In the genomic region with DNA sequence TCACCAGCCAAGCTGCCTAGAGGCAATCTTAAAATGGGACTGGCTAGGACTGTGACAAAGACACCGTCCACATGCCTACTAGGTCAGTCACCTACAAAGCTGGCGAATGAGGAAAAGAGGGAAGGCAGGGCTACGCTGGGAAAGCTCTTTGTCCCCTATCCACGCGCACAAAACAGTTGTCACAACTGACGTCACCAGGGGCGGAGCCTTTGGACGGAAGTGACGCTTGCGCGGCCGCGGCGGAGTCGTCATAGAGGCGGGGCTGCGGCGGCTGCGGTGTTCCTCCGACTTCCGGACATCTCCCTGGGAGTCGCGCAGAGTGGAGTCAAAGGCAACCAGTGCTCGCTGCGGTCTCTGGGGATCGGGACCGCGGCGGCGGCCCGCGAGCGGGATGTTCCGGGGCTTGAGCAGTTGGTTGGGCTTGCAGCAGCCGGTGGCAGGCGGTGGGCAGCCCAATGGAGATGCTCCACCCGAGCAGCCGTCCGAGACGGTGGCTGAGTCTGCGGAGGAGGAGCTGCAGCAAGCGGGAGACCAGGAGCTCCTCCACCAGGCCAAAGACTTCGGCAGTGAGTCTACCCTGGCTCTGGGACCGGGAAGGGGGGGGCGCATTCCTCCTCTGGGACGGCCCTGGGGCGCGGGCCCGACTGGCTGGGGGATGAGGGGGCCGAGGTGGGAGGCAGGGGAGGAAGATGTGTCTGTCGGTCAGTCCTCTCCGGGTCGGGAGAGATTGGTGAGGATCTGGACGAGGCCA, we compare ENCODE assay signal across 1 cellular context.
TF ChIP-seq lines count a peak whose summit lies in the region.

A gene with protein sequence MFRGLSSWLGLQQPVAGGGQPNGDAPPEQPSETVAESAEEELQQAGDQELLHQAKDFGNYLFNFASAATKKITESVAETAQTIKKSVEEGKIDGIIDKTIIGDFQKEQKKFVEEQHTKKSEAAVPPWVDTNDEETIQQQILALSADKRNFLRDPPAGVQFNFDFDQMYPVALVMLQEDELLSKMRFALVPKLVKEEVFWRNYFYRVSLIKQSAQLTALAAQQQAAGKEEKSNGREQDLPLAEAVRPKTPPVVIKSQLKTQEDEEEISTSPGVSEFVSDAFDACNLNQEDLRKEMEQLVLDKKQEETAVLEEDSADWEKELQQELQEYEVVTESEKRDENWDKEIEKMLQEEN (plus strand): TSS at position 279 of the 751 bp plus-strand sequence. CDS start 113 bp downstream, at position 392.

TF ChIP-seq in HEK293, 187 proteins besides CTCF, POLR2A, EP300 and RAD21 (continued from another document and continues in another):
- TF ChIP-seq, protein P1, sequence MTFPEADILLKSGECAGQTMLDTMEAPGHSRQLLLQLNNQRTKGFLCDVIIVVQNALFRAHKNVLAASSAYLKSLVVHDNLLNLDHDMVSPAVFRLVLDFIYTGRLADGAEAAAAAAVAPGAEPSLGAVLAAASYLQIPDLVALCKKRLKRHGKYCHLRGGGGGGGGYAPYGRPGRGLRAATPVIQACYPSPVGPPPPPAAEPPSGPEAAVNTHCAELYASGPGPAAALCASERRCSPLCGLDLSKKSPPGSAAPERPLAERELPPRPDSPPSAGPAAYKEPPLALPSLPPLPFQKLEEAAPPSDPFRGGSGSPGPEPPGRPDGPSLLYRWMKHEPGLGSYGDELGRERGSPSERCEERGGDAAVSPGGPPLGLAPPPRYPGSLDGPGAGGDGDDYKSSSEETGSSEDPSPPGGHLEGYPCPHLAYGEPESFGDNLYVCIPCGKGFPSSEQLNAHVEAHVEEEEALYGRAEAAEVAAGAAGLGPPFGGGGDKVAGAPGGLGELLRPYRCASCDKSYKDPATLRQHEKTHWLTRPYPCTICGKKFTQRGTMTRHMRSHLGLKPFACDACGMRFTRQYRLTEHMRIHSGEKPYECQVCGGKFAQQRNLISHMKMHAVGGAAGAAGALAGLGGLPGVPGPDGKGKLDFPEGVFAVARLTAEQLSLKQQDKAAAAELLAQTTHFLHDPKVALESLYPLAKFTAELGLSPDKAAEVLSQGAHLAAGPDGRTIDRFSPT (tag by site-specific recombination; IDR thresholded peaks at IDR 0.05) = 0 out of 2 replicates have a peak, but pooled peaks have one; percentile 24
- no peak for TF ChIP-seq HOXA7 (CRISPR knock-in tag; IDR thresholded peaks at IDR 0.05; ENCODE audit: borderline replicate concordance)
- TF ChIP-seq, protein P2, sequence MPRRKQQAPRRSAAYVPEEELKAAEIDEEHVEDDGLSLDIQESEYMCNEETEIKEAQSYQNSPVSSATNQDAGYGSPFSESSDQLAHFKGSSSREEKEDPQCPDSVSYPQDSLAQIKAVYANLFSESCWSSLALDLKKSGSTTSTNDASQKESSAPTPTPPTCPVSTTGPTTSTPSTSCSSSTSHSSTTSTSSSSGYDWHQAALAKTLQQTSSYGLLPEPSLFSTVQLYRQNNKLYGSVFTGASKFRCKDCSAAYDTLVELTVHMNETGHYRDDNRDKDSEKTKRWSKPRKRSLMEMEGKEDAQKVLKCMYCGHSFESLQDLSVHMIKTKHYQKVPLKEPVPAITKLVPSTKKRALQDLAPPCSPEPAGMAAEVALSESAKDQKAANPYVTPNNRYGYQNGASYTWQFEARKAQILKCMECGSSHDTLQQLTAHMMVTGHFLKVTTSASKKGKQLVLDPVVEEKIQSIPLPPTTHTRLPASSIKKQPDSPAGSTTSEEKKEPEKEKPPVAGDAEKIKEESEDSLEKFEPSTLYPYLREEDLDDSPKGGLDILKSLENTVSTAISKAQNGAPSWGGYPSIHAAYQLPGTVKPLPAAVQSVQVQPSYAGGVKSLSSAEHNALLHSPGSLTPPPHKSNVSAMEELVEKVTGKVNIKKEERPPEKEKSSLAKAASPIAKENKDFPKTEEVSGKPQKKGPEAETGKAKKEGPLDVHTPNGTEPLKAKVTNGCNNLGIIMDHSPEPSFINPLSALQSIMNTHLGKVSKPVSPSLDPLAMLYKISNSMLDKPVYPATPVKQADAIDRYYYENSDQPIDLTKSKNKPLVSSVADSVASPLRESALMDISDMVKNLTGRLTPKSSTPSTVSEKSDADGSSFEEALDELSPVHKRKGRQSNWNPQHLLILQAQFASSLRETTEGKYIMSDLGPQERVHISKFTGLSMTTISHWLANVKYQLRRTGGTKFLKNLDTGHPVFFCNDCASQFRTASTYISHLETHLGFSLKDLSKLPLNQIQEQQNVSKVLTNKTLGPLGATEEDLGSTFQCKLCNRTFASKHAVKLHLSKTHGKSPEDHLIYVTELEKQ (tag by site-specific recombination; IDR thresholded peaks at IDR 0.05; ENCODE audit: borderline replicate concordance) = no peak
- no peak for TF ChIP-seq ZNF558 (tag by site-specific recombination; IDR thresholded peaks at IDR 0.05)
- TF ChIP-seq, protein P3, sequence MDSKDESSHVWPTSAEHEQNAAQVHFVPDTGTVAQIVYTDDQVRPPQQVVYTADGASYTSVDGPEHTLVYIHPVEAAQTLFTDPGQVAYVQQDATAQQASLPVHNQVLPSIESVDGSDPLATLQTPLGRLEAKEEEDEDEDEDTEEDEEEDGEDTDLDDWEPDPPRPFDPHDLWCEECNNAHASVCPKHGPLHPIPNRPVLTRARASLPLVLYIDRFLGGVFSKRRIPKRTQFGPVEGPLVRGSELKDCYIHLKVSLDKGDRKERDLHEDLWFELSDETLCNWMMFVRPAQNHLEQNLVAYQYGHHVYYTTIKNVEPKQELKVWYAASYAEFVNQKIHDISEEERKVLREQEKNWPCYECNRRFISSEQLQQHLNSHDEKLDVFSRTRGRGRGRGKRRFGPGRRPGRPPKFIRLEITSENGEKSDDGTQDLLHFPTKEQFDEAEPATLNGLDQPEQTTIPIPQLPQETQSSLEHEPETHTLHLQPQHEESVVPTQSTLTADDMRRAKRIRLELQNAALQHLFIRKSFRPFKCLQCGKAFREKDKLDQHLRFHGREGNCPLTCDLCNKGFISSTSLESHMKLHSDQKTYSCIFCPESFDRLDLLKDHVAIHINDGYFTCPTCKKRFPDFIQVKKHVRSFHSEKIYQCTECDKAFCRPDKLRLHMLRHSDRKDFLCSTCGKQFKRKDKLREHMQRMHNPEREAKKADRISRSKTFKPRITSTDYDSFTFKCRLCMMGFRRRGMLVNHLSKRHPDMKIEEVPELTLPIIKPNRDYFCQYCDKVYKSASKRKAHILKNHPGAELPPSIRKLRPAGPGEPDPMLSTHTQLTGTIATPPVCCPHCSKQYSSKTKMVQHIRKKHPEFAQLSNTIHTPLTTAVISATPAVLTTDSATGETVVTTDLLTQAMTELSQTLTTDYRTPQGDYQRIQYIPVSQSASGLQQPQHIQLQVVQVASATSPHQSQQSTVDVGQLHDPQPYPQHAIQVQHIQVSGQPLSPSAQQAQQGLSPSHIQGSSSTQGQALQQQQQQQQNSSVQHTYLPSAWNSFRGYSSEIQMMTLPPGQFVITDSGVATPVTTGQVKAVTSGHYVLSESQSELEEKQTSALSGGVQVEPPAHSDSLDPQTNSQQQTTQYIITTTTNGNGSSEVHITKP (tag by site-specific recombination; IDR thresholded peaks at IDR 0.05) = peak; percentile 84
- peak; percentile 35; the same call in 1 of the 2 replicates for TF ChIP-seq ZBTB20 (tag by site-specific recombination; IDR thresholded peaks at IDR 0.05)
- TF ChIP-seq KLF16 (tag by site-specific recombination; IDR thresholded peaks at IDR 0.05) = 0 out of 2 replicates have a peak, but pooled peaks have one; percentile 26
- TF ChIP-seq KLF8 (tag by site-specific recombination; IDR thresholded peaks at IDR 0.05) = peak; percentile 69
- TF ChIP-seq ZNF610 (tag by site-specific recombination; IDR thresholded peaks at IDR 0.05; ENCODE audit: borderline replicate concordance) = peak; percentile 63; the same call in 1 of the 2 replicates
- no peak for TF ChIP-seq ZNF623 (tag by site-specific recombination; IDR thresholded peaks at IDR 0.05)
- peak; percentile 72; the same call in 1 of the 2 replicates for TF ChIP-seq ZNF394 (tag by site-specific recombination; IDR thresholded peaks at IDR 0.05; ENCODE audit: borderline replicate concordance)
- TF ChIP-seq ZNF660 (tag by site-specific recombination; IDR thresholded peaks at IDR 0.05) = 0 out of 2 replicates have a peak, but pooled peaks have one; percentile 16
- TF ChIP-seq, protein P4, sequence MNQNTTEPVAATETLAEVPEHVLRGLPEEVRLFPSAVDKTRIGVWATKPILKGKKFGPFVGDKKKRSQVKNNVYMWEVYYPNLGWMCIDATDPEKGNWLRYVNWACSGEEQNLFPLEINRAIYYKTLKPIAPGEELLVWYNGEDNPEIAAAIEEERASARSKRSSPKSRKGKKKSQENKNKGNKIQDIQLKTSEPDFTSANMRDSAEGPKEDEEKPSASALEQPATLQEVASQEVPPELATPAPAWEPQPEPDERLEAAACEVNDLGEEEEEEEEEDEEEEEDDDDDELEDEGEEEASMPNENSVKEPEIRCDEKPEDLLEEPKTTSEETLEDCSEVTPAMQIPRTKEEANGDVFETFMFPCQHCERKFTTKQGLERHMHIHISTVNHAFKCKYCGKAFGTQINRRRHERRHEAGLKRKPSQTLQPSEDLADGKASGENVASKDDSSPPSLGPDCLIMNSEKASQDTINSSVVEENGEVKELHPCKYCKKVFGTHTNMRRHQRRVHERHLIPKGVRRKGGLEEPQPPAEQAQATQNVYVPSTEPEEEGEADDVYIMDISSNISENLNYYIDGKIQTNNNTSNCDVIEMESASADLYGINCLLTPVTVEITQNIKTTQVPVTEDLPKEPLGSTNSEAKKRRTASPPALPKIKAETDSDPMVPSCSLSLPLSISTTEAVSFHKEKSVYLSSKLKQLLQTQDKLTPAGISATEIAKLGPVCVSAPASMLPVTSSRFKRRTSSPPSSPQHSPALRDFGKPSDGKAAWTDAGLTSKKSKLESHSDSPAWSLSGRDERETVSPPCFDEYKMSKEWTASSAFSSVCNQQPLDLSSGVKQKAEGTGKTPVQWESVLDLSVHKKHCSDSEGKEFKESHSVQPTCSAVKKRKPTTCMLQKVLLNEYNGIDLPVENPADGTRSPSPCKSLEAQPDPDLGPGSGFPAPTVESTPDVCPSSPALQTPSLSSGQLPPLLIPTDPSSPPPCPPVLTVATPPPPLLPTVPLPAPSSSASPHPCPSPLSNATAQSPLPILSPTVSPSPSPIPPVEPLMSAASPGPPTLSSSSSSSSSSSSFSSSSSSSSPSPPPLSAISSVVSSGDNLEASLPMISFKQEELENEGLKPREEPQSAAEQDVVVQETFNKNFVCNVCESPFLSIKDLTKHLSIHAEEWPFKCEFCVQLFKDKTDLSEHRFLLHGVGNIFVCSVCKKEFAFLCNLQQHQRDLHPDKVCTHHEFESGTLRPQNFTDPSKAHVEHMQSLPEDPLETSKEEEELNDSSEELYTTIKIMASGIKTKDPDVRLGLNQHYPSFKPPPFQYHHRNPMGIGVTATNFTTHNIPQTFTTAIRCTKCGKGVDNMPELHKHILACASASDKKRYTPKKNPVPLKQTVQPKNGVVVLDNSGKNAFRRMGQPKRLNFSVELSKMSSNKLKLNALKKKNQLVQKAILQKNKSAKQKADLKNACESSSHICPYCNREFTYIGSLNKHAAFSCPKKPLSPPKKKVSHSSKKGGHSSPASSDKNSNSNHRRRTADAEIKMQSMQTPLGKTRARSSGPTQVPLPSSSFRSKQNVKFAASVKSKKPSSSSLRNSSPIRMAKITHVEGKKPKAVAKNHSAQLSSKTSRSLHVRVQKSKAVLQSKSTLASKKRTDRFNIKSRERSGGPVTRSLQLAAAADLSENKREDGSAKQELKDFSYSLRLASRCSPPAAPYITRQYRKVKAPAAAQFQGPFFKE (tag by site-specific recombination; IDR thresholded peaks at IDR 0.05; ENCODE audit: borderline replicate concordance) = no peak
- no peak for TF ChIP-seq ZNF530 (tag by site-specific recombination; IDR thresholded peaks at IDR 0.05; ENCODE audit: low read depth)
- peak; percentile 52; the same call in 1 of the 2 replicates for TF ChIP-seq ZBTB48 (tag by site-specific recombination; IDR thresholded peaks at IDR 0.05)
- peak; percentile 88 for TF ChIP-seq GLIS1 (tag by site-specific recombination; IDR thresholded peaks at IDR 0.05)
- TF ChIP-seq, protein P5, sequence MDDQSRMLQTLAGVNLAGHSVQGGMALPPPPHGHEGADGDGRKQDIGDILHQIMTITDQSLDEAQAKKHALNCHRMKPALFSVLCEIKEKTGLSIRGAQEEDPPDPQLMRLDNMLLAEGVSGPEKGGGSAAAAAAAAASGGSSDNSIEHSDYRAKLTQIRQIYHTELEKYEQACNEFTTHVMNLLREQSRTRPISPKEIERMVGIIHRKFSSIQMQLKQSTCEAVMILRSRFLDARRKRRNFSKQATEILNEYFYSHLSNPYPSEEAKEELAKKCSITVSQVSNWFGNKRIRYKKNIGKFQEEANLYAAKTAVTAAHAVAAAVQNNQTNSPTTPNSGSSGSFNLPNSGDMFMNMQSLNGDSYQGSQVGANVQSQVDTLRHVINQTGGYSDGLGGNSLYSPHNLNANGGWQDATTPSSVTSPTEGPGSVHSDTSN (CRISPR knock-in tag; IDR thresholded peaks at IDR 0.05) = peak; percentile 90
- peak; percentile 97 for TF ChIP-seq SP2 (tag by site-specific recombination; IDR thresholded peaks at IDR 0.05)
- no peak for TF ChIP-seq ZNF274 (IDR thresholded peaks at IDR 0.05; ENCODE audit: low read length)
- no peak for TF ChIP-seq ZNF274 (tag by site-specific recombination; IDR thresholded peaks at IDR 0.05; ENCODE audit: borderline replicate concordance)
- no peak for TF ChIP-seq ZNF138 (tag by site-specific recombination; IDR thresholded peaks at IDR 0.05; ENCODE audit: borderline replicate concordance)
- no peak for TF ChIP-seq ZNF596 (tag by site-specific recombination; IDR thresholded peaks at IDR 0.05)
- TF ChIP-seq ZNF76 (tag by site-specific recombination; IDR thresholded peaks at IDR 0.05; ENCODE audit: borderline replicate concordance, low read depth) = peak; percentile 41; the same call in 1 of the 2 replicates
- TF ChIP-seq ZFP41 (tag by site-specific recombination; IDR thresholded peaks at IDR 0.05; ENCODE audit: borderline replicate concordance) = no peak
- TF ChIP-seq ZEB2 (tag by site-specific recombination; IDR thresholded peaks at IDR 0.05) = peak; percentile 40; the same call in 1 of the 2 replicates
- TF ChIP-seq ZBTB17 (tag by site-specific recombination; IDR thresholded peaks at IDR 0.05) = peak; percentile 77
- peak; percentile 63 for TF ChIP-seq ZNF2 (tag by site-specific recombination; IDR thresholded peaks at IDR 0.05)
- TF ChIP-seq, protein P6, sequence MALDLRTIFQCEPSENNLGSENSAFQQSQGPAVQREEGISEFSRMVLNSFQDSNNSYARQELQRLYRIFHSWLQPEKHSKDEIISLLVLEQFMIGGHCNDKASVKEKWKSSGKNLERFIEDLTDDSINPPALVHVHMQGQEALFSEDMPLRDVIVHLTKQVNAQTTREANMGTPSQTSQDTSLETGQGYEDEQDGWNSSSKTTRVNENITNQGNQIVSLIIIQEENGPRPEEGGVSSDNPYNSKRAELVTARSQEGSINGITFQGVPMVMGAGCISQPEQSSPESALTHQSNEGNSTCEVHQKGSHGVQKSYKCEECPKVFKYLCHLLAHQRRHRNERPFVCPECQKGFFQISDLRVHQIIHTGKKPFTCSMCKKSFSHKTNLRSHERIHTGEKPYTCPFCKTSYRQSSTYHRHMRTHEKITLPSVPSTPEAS (tag by site-specific recombination; IDR thresholded peaks at IDR 0.05) = no peak
- no peak for TF ChIP-seq ZNF157 (tag by site-specific recombination; IDR thresholded peaks at IDR 0.05)
- peak; percentile 39; the same call in 1 of the 2 replicates for TF ChIP-seq ZNF501 (tag by site-specific recombination; IDR thresholded peaks at IDR 0.05)
- TF ChIP-seq, protein P7, sequence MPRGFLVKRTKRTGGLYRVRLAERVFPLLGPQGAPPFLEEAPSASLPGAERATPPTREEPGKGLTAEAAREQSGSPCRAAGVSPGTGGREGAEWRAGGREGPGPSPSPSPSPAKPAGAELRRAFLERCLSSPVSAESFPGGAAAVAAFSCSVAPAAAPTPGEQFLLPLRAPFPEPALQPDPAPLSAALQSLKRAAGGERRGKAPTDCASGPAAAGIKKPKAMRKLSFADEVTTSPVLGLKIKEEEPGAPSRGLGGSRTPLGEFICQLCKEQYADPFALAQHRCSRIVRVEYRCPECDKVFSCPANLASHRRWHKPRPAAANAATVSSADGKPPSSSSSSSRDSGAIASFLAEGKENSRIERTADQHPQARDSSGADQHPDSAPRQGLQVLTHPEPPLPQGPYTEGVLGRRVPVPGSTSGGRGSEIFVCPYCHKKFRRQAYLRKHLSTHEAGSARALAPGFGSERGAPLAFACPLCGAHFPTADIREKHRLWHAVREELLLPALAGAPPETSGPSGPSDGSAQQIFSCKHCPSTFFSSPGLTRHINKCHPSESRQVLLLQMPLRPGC (tag by site-specific recombination; IDR thresholded peaks at IDR 0.05) = peak; percentile 17; the same call in 1 of the 2 replicates
